16 cellular contexts compared by ENCODE assay signal in the genomic region with DNA sequence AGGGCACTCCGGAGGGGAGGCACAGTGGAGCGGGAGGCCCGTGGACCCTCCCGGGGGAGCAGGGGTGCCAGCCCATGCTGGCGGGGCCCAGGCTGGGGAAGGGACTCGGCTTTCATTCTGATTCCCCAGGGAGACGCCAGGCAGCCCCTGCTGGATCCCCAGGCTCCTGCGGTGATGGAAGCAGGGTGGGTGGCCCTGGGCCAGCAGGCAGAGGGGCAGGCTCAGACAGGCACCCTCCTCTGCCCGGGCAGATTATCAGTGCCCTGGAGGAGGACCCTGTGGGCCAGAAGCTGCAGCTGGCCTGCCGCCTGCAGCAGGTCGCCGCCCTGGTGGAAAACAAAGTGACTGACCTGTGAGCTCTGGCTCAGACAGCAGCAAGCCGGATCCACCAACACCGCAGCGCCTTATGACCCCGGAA. TPM values are rescaled to one million over a fixed set of nuclear protein-coding genes. Genes with fewer than 3 reads are reported as not detected.
DNase-seq lines count a peak whose midpoint lies in the region; ATAC-seq and TF ChIP-seq lines count a peak whose summit lies in the region.
"Had no signal": no experiment of that assay in that cellular context is flagged by ENCODE, and none has a peak within 500 bp of the region (broad histone marks: within the 10 kb centered on the region; RNA-seq: fewer than 3 reads in every experiment).

No MANE protein-coding gene starts in this region.

- no peak overlapping the region for H2AFZ ChIP-seq in H9 (ENCODE audit: low read length)
- no peak overlapping the region for H2AFZ ChIP-seq in OCI-LY7 (ENCODE audit: low read length)

- H2BK20ac ChIP-seq in H9 (ENCODE audit: low read depth, low read length, poor library complexity, severe bottlenecking), result no peak overlapping the region

- H3K56ac ChIP-seq in H9 (ENCODE audit: insufficient read length, low read depth, low read length), result no peak overlapping the region

- no peak overlapping the region for H4K8ac ChIP-seq in H9 (replicated peaks; ENCODE audit: insufficient read length, low read depth, low read length)

- H3T11ph ChIP-seq in H9 (ENCODE audit: low read length), result no peak overlapping the region

- H3K79me2 ChIP-seq in H9 (ENCODE audit: insufficient read depth, low read length) (no peaks in the 10 kb centered on the region), OCI-LY7 (ENCODE audit: insufficient read depth, low read depth, low read length) (no peaks in the 10 kb centered on the region)

- DNase-seq in DMS 273 (lab: John Stamatoyannopoulos, UW; ENCODE audit: unreplicated experiment) (peak; percentile 79), DMS 273 treated with DMSO at 0.1 percent for 48 hours (lab: John Stamatoyannopoulos, UW) (no peak), H9 (no peak), OCI-LY7 (ENCODE audit: low spot score) (no peak), foreskin keratinocyte (peak; percentile 19 to 37), DMS79 treated with DMSO at 0.1 percent for 48 hours (lab: John Stamatoyannopoulos, UW) (no peak)
- DNase-seq: 8988T; activated naive CD4-positive, alpha-beta T cell; CD8-positive, alpha-beta T cell; mesendoderm; NCI-H1092 treated with DMSO at 0.1 percent for 48 hours; nucleus accumbens; stimulated activated CD4-positive, alpha-beta T cell treated with anti-CD3 and anti-CD28 coated beads, Interleukin-12 subunit alpha, Interleukin-12 subunit beta, amount 100 ng/mL, for 4 hours had no signal

- peak; percentile 75 for ATAC-seq in foreskin keratinocyte
- ATAC-seq in HG02623 (IDR thresholded peaks at IDR 0.05; ENCODE audit: unreplicated experiment), result no peak
- no peak for ATAC-seq in HG03432 (IDR thresholded peaks at IDR 0.05; ENCODE audit: unreplicated experiment)
- ATAC-seq: CD8-positive, alpha-beta T cell had no signal

- no peaks in the 10 kb centered on the region for H3K79me1 ChIP-seq in H9 (ENCODE audit: insufficient read depth, low read depth, low read length, poor library complexity, severe bottlenecking)

- no peak overlapping the region for H3K27ac ChIP-seq in H9 (ENCODE audit: insufficient read length, low read depth, low read length)
- H3K27ac ChIP-seq in OCI-LY7 (ENCODE audit: low read depth, low read length, poor library complexity, severe bottlenecking), result no peak overlapping the region
- H3K27ac ChIP-seq in foreskin keratinocyte, result no peak overlapping the region

- H4K5ac ChIP-seq in H9 (ENCODE audit: insufficient read length, low read depth, low read length), result no peak overlapping the region

- H2BK12ac ChIP-seq in H9 (ENCODE audit: insufficient read length, low read depth, low read length), result no peak overlapping the region

- no CpG with 5 or more reads among the region's 16 CpGs for WGBS in H9 (ENCODE audit: extremely low coverage, insufficient read length, low lambda C conversion rate)

- peaks cover 2% of the 10 kb centered on the region; the same call in 1 of the 2 replicates for H3K27me3 Mint-ChIP-seq in H9 (ENCODE audit: low read depth)

- no peak overlapping the region for H3K4me2 ChIP-seq in H9 (ENCODE audit: insufficient read depth, insufficient read length, low read length)
- no peak overlapping the region for H3K4me2 ChIP-seq in OCI-LY7 (ENCODE audit: low read length)

- no peak overlapping the region for H3K4ac ChIP-seq in H9 (ENCODE audit: low read depth, low read length)

- H3K9me3 Mint-ChIP-seq in H9, result peaks cover 30 to 50% of the 10 kb centered on the region in 2 experiments
- H3K9me3 Mint-ChIP-seq: CD8-positive, alpha-beta T cell had no signal

- no TSS peak for BruUV-seq in OCI-LY7 (replicated peaks; lab: Mats Ljungman, UMichigan)

- no peak overlapping the region for H2BK15ac ChIP-seq in H9 (ENCODE audit: low read depth, low read length)

- H3K23ac ChIP-seq in H9 (ENCODE audit: insufficient read length, low read depth, low read length), result no peak overlapping the region

- H3K9me2 ChIP-seq in OCI-LY7 (ENCODE audit: insufficient read depth, low read length), result no peaks in the 10 kb centered on the region

- no peak overlapping the region for H3K9ac ChIP-seq in H9 (ENCODE audit: extremely low read depth, insufficient read length, low read length)

- no peak overlapping the region for H3K18ac ChIP-seq in H9 (ENCODE audit: insufficient read length, low read depth, low read length)

- H3K27ac Mint-ChIP-seq in H9, result no peak overlapping the region
- H3K27ac Mint-ChIP-seq: CD8-positive, alpha-beta T cell had no signal

- POLR2A ChIA-PET in OCI-LY7 (lab: Charles Lee), result no interaction called here

- H3K27me3 ChIP-seq in H9 (ENCODE audit: insufficient read depth, low read length), result no peaks in the 10 kb centered on the region
- no peaks in the 10 kb centered on the region for H3K27me3 ChIP-seq in foreskin keratinocyte

- no peak overlapping the region for H3K4me3 Mint-ChIP-seq in H9
- H3K4me3 Mint-ChIP-seq: CD8-positive, alpha-beta T cell had no signal

- H2BK5ac ChIP-seq in H9 (ENCODE audit: insufficient read length, low read length), result no peak overlapping the region

- H3K14ac ChIP-seq in H9 (ENCODE audit: insufficient read depth, low read length), result no peak overlapping the region

- TF ChIP-seq CTCF in H9 (conservative IDR thresholded peaks at IDR 0.05), result peak; percentile 49; the same call in 2 of the 3 replicates
- peak; percentile 41; the same call in 1 of the 2 replicates for TF ChIP-seq CTCF in OCI-LY7 (conservative IDR thresholded peaks at IDR 0.05; ENCODE audit: low read length)
- peak; percentile 52 for TF ChIP-seq CTCF in foreskin keratinocyte (conservative IDR thresholded peaks at IDR 0.05)

- intact Hi-C loops in OCI-LY7 (cut with micrococcal nuclease; ENCODE audit: unreplicated experiment), result no loop called here

- no peak overlapping the region for H2AK5ac ChIP-seq in H9 (ENCODE audit: insufficient read length, low read length)

- H3K36me3 ChIP-seq in OCI-LY7 (ENCODE audit: insufficient read depth, low read length), result no peaks in the 10 kb centered on the region

- peaks cover 0 to 9% (median 3%) of the 10 kb centered on the region in 3 experiments; a peak in 5 of 7 replicates for H3K36me3 Mint-ChIP-seq in H9 (ENCODE audit: insufficient read depth in 1 of 3, low read depth in 3 of 3)
- H3K36me3 Mint-ChIP-seq: CD8-positive, alpha-beta T cell had no signal

- H3K4me3 ChIP-seq in OCI-LY7 (ENCODE audit: low read depth, low read length, poor library complexity, severe bottlenecking), result no peak overlapping the region
- H3K4me3 ChIP-seq: HAP-1 had no signal

- H4K20me1 ChIP-seq in H9 (ENCODE audit: control insufficient read depth, insufficient read depth, insufficient read length), result no peaks in the 10 kb centered on the region
- no peaks in the 10 kb centered on the region for H4K20me1 ChIP-seq in OCI-LY7 (ENCODE audit: insufficient read depth, low read length)

- H3K4me1 ChIP-seq in H9 (ENCODE audit: insufficient read depth, low read length) (no peaks in the 10 kb centered on the region), OCI-LY7 (ENCODE audit: insufficient read depth, low read length, poor library complexity, severe bottlenecking) (peaks cover 3% of the 10 kb centered on the region), foreskin keratinocyte (no peaks in the 10 kb centered on the region)

- H3K9me3 ChIP-seq in H9 (ENCODE audit: control insufficient read depth, low read depth, low read length) (no peaks in the 10 kb centered on the region), OCI-LY7 (ENCODE audit: low read length) (no peaks in the 10 kb centered on the region)
- H3K9me3 ChIP-seq: HAP-1 had no signal

- no peak overlapping the region for H2BK120ac ChIP-seq in H9 (ENCODE audit: low read depth, low read length, poor library complexity, severe bottlenecking)

- no peak overlapping the region for H4K91ac ChIP-seq in H9 (ENCODE audit: insufficient read length, low read depth, low read length)

- peaks cover 4 to 8% of the 10 kb centered on the region in 2 experiments for H3K4me1 Mint-ChIP-seq in H9

- CTCF ChIA-PET in OCI-LY7 (lab: Charles Lee; ENCODE audit: unreplicated experiment), result no interaction called here

- no peaks in the 10 kb centered on the region for H3K23me2 ChIP-seq in H9 (ENCODE audit: insufficient read length, low read depth, low read length, poor library complexity, severe bottlenecking)

RNA-seq across cellular contexts. Expression of gene SRPK3, which starts 2.1 kb away (rescaled TPM):
- total RNA-seq in H9 (2021) (not detected in 2 replicates), OCI-LY7 (2022) (not detected in 2 replicates), foreskin keratinocyte (0.03 and 0.04 TPM in 2 replicates)
- not detected in 2 replicates for total RNA-seq in OCI-LY7 (2014; rRNA removed; shearing (Covaris generic))
- 0.10 and 0.15 TPM in 2 replicates for polyA plus RNA-seq in foreskin keratinocyte
- total RNA-seq: CD8-positive, alpha-beta T cell had no signal

RNA-seq across cellular contexts. Expression of gene PLXNB3, which starts 14.6 kb away (rescaled TPM):
- total RNA-seq in H9 (2021), result 1.8 and 1.9 TPM in 2 replicates
- total RNA-seq in OCI-LY7 (2014; rRNA removed; shearing (Covaris generic)), result not detected in 2 replicates
- not detected in 2 replicates for total RNA-seq in OCI-LY7 (2022)
- 5.3 and 5.4 TPM in 2 replicates for total RNA-seq in foreskin keratinocyte
- 6.1 and 8.3 TPM in 2 replicates for polyA plus RNA-seq in foreskin keratinocyte

RNA-seq across cellular contexts. Expression of gene IDH3G, which starts 15.5 kb away (rescaled TPM):
- 43.2 and 47.1 TPM in 2 replicates for total RNA-seq in H9 (2021)
- 52.5 and 53.2 TPM in 2 replicates for total RNA-seq in OCI-LY7 (2014; rRNA removed; shearing (Covaris generic))
- total RNA-seq in OCI-LY7 (2022), result 47.5 and 51.8 TPM in 2 replicates
- total RNA-seq in foreskin keratinocyte, result 42.9 and 47.4 TPM in 2 replicates
- 57.0 and 61.4 TPM in 2 replicates for polyA plus RNA-seq in foreskin keratinocyte

RNA-seq across cellular contexts. Expression of gene SSR4, which starts 15.8 kb away (rescaled TPM):
- total RNA-seq in H9 (2021) (179 and 193 TPM in 2 replicates), OCI-LY7 (2022) (156 and 186 TPM in 2 replicates), foreskin keratinocyte (242 and 269 TPM in 2 replicates)
- 121 and 165 TPM in 2 replicates for total RNA-seq in OCI-LY7 (2014; rRNA removed; shearing (Covaris generic))
- 386 and 429 TPM in 2 replicates for polyA plus RNA-seq in foreskin keratinocyte

RNA-seq across cellular contexts. Expression of gene PDZD4, which starts 51.7 kb away (rescaled TPM):
- 110 and 118 TPM in 2 replicates for total RNA-seq in H9 (2021)
- not detected in 2 replicates for total RNA-seq in OCI-LY7 (2014; rRNA removed; shearing (Covaris generic))
- not detected in 2 replicates for total RNA-seq in OCI-LY7 (2022)
- total RNA-seq in foreskin keratinocyte, result 0.04 and 0.07 TPM in 2 replicates
- 0.03 and 0.07 TPM in 2 replicates for polyA plus RNA-seq in foreskin keratinocyte

Comparison
In these comparisons a context has a peak if more than half of its experiments do, and no peak if none do; other contexts are left out.
1. DNase-seq: peak in DMS 273 (single experiment) and foreskin keratinocyte (2 of 2); none in DMS 273 treated with DMSO at 0.1 percent for 48 hours (single experiment), H9 (single experiment), OCI-LY7 (single experiment) and DMS79 treated with DMSO at 0.1 percent for 48 hours (single experiment).
2. Peak in every context shown above with its lines, with median percentiles within 50 percentile points of each other: CTCF ChIP-seq.